14 cellular contexts compared by ENCODE assay signal in the genomic region with DNA sequence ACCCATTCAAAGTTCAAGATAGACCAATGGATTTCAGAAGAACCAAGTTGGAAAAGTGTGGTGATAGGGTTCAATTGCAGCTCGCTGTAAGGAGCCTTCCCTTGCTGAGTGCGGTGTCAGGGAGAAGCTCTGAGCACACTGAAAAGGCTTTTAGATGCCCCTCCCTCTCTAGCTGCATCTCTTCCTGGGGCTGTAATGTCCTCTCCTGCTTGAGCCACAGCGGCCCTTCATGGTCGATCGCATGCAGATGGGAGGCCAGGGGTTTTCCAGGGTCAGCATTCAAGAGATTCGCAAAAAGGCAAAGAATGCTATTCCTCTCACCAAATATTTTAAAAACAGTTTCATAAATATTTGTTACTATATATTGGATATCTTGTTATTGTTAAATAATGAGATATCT. TPM values are rescaled to one million over a fixed set of nuclear protein-coding genes. Genes with fewer than 3 reads are reported as not detected.
DNase-seq lines count a peak whose midpoint lies in the region; TF ChIP-seq lines count a peak whose summit lies in the region.
"Had no signal": no experiment of that assay in that cellular context is flagged by ENCODE, and none has a peak within 500 bp of the region (broad histone marks: within the 10 kb centered on the region; RNA-seq: fewer than 3 reads in every experiment).

No MANE protein-coding gene starts in this region.

- no peak overlapping the region for H3K4ac ChIP-seq in H9 (ENCODE audit: low read depth, low read length)

- no peak overlapping the region for H3K4me2 ChIP-seq in H9 (ENCODE audit: insufficient read depth, insufficient read length, low read length)

- no peaks in the 10 kb centered on the region for H3K27me3 ChIP-seq in H9 (ENCODE audit: insufficient read depth, low read length)
- H3K27me3 ChIP-seq: BE2C had no signal

- H3K4me1 Mint-ChIP-seq in H9, result no peaks in the 10 kb centered on the region
- peaks cover 26% of the 10 kb centered on the region for H3K4me1 Mint-ChIP-seq in T-helper 2 cell treated with Interferon-gamma antibody and Interleukin-4, amounts not matched to agents 5 μg/mL and 100 μg/mL, for 36 hours (ENCODE audit: low read depth)

- H2BK12ac ChIP-seq in H9 (ENCODE audit: insufficient read length, low read depth, low read length), result no peak overlapping the region

- peaks cover 21 to 50% (median 47%) of the 10 kb centered on the region in 3 experiments; a peak in 6 of 7 replicates for H3K36me3 Mint-ChIP-seq in H9 (ENCODE audit: insufficient read depth in 1 of 3, low read depth in 3 of 3)
- H3K36me3 Mint-ChIP-seq in T-helper 2 cell treated with Interferon-gamma antibody and Interleukin-4, amounts not matched to agents 5 μg/mL and 100 μg/mL, for 36 hours (ENCODE audit: low read depth), result peaks cover 45% of the 10 kb centered on the region

- no peak overlapping the region for H4K5ac ChIP-seq in H9 (ENCODE audit: insufficient read length, low read depth, low read length)

- H3K23ac ChIP-seq in H9 (ENCODE audit: insufficient read length, low read depth, low read length), result no peak overlapping the region

- no peak overlapping the region for H3K56ac ChIP-seq in H9 (ENCODE audit: insufficient read length, low read depth, low read length)

- H3K79me2 ChIP-seq in H9 (ENCODE audit: insufficient read depth, low read length), result peaks cover 2% of the 10 kb centered on the region; the same call in 1 of the 2 replicates

- H2BK5ac ChIP-seq in H9 (ENCODE audit: insufficient read length, low read length), result no peak overlapping the region

- no peak overlapping the region for H3T11ph ChIP-seq in H9 (ENCODE audit: low read length)

- no peaks in the 10 kb centered on the region for H3K23me2 ChIP-seq in H9 (ENCODE audit: insufficient read length, low read depth, low read length, poor library complexity, severe bottlenecking)

- TF ChIP-seq CTCF in H9 (conservative IDR thresholded peaks at IDR 0.05), result no peak

- no peak overlapping the region for H2BK15ac ChIP-seq in H9 (ENCODE audit: low read depth, low read length)

- H3K4me1 ChIP-seq in H9 (ENCODE audit: insufficient read depth, low read length), result no peaks in the 10 kb centered on the region
- H3K4me1 ChIP-seq: BE2C had no signal

- H3K9me3 Mint-ChIP-seq in H9, result no peaks in the 10 kb centered on the region
- no peaks in the 10 kb centered on the region for H3K9me3 Mint-ChIP-seq in T-helper 2 cell treated with Interferon-gamma antibody and Interleukin-4, amounts not matched to agents 5 μg/mL and 100 μg/mL, for 36 hours
- H3K9me3 Mint-ChIP-seq: CD8-positive, alpha-beta memory T cell had no signal

- H3K14ac ChIP-seq in H9 (ENCODE audit: insufficient read depth, low read length), result no peak overlapping the region

- H3K27ac Mint-ChIP-seq in H9, result peak overlapping the region in 2 of 3 experiments; percentile 34 to 76; a peak in 2 of 7 replicates
- H3K27ac Mint-ChIP-seq in T-helper 2 cell treated with Interferon-gamma antibody and Interleukin-4, amounts not matched to agents 5 μg/mL and 100 μg/mL, for 36 hours, result no peak overlapping the region

- no peak overlapping the region for H3K18ac ChIP-seq in H9 (ENCODE audit: insufficient read length, low read depth, low read length)

- no peaks in the 10 kb centered on the region for H3K9me3 ChIP-seq in H9 (ENCODE audit: control insufficient read depth, low read depth, low read length)
- H3K9me3 ChIP-seq: BE2C, Caco-2 had no signal

- no peak overlapping the region for H2AK5ac ChIP-seq in H9 (ENCODE audit: insufficient read length, low read length)

- H4K8ac ChIP-seq in H9 (replicated peaks; ENCODE audit: insufficient read length, low read depth, low read length), result no peak overlapping the region

- WGBS in H9 (ENCODE audit: extremely low coverage, insufficient read length, low lambda C conversion rate), result no CpG with 5 or more reads among the region's 6 CpGs

- H3K79me1 ChIP-seq in H9 (ENCODE audit: insufficient read depth, low read depth, low read length, poor library complexity, severe bottlenecking), result no peaks in the 10 kb centered on the region

- H3K27me3 Mint-ChIP-seq in H9 (ENCODE audit: low read depth), result no peaks in the 10 kb centered on the region
- no peaks in the 10 kb centered on the region for H3K27me3 Mint-ChIP-seq in T-helper 2 cell treated with Interferon-gamma antibody and Interleukin-4, amounts not matched to agents 5 μg/mL and 100 μg/mL, for 36 hours (ENCODE audit: low read depth)
- H3K27me3 Mint-ChIP-seq: CD8-positive, alpha-beta memory T cell had no signal

- no peak overlapping the region for H3K4me3 Mint-ChIP-seq in H9
- H3K4me3 Mint-ChIP-seq in T-helper 2 cell treated with Interferon-gamma antibody and Interleukin-4, amounts not matched to agents 5 μg/mL and 100 μg/mL, for 36 hours, result no peak overlapping the region
- H3K4me3 Mint-ChIP-seq: CD14-positive monocyte; CD8-positive, alpha-beta memory T cell had no signal

- H4K91ac ChIP-seq in H9 (ENCODE audit: insufficient read length, low read depth, low read length), result no peak overlapping the region

- H4K20me1 ChIP-seq in H9 (ENCODE audit: control insufficient read depth, insufficient read depth, insufficient read length), result peaks cover 3% of the 10 kb centered on the region

- H3K27ac ChIP-seq in H9 (ENCODE audit: insufficient read length, low read depth, low read length) (no peak overlapping the region), cingulate gyrus (ENCODE audit: low read depth, low read length) (peak overlapping the region; percentile 65)

- H2BK20ac ChIP-seq in H9 (ENCODE audit: low read depth, low read length, poor library complexity, severe bottlenecking), result no peak overlapping the region

- DNase-seq in H9 (no peak), midbrain (lab: John Stamatoyannopoulos, UW) (peak; percentile 63), AG20443 (ENCODE audit: low spot score) (no peak)
- no peak for DNase-seq in T-helper 2 cell treated with Interferon-gamma antibody and Interleukin-4, amounts not matched to agents 5 μg/mL and 100 μg/mL, for 36 hours (ENCODE audit: low spot score)
- no peak for DNase-seq in activated CD8-positive, alpha-beta memory T cell treated with anti-CD3 and anti-CD28 coated beads, Interleukin-2, amount 50 U/mL, for 48 hours
- DNase-seq in activated CD4-positive, alpha-beta T cell treated with anti-CD3 and anti-CD28 coated beads for 1 hour, result no peak
- DNase-seq: BE2C; Caco-2; CD8-positive, alpha-beta memory T cell; DND-41; GDM1 had no signal

- no peak overlapping the region for H3K9ac ChIP-seq in H9 (ENCODE audit: extremely low read depth, insufficient read length, low read length)

- no peak overlapping the region for H2BK120ac ChIP-seq in H9 (ENCODE audit: low read depth, low read length, poor library complexity, severe bottlenecking)

- H2AFZ ChIP-seq in H9 (ENCODE audit: low read length), result no peak overlapping the region

RNA-seq across cellular contexts. Expression of gene ZC3H18, which starts 23.7 kb away (rescaled TPM):
- total RNA-seq in H9 (2021), result 69.7 and 78.2 TPM in 2 replicates

RNA-seq across cellular contexts. Expression of gene IL17C, which starts 44.5 kb away (rescaled TPM):
- 0.29 and 0.31 TPM in 2 replicates for total RNA-seq in H9 (2021)
- total RNA-seq: Caco-2, H4 had no signal

RNA-seq across cellular contexts. Expression of gene CYBA, which starts 56.9 kb away (rescaled TPM):
- total RNA-seq in H9 (2021), result 153 and 160 TPM in 2 replicates
- total RNA-seq: H4 had no signal
